ENCODE assay signal across 7 cellular contexts in the genomic region with DNA sequence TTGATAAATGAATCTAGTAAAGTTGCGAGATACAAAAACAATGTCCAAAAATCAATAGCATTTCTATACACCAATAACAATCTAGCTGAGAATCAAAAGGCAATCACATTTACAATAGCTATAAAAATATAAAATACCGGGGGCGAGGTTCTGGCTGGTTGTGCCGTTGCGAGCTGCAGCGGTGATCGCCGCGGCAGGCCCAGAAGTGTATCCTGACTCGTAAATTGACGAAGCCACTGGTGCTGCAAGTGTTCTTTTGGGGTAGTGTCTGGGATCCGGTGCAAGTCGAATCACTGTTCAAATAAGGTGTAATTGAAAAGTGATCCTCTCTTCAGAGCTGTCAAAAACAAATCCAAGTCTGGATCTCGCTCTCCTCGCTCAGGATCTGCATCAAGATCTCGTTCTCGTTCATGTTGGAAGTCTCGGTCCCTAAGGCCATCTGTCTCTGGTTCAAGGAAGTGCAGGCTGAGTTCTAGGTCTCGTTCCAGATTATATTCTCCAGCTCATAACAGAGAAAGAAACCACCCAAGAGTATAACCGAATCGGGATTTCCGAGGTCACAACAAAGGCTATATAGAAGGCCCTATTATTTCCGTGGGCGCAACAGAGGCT.
"Had no signal": no experiment of that assay in that cellular context is flagged by ENCODE, and none has a peak within 500 bp of the region (broad histone marks: within the 10 kb centered on the region; RNA-seq: fewer than 3 reads in every experiment).

No MANE protein-coding gene starts in this region.

- H3K27ac ChIP-seq: HL-60 had no signal

- DNase-seq: H9, HCEC 1CT, KG1 had no signal

- H3K4me2 ChIP-seq: GM23338 had no signal

- H3K4me3 ChIP-seq: GM23338 had no signal

- H2AFZ ChIP-seq: GM23338 had no signal

- FAIRE-seq: H1, HepG2 had no signal

- ATAC-seq: GM23338, HepG2 had no signal
